Comparison of ENCODE assay signal across 8 cellular contexts in genomic region chr19:49592486-49593232, GRCh38. TPM values are rescaled to one million over a fixed set of nuclear protein-coding genes. Genes with fewer than 3 reads are reported as not detected.
DNase-seq lines count a peak whose midpoint lies in the region; ATAC-seq and TF ChIP-seq lines count a peak whose summit lies in the region.

No MANE protein-coding gene starts in this region.

- no peaks in the 10 kb centered on the region for H3K9me3 Mint-ChIP-seq in natural killer cell

- no peak for ATAC-seq in natural killer cell
- ATAC-seq in HG02642 (IDR thresholded peaks at IDR 0.05; ENCODE audit: poor library complexity, unreplicated experiment), result no peak

- TF ChIP-seq CTCF in natural killer cell (IDR thresholded peaks at IDR 0.05) (no peak), GM10248 (IDR thresholded peaks at IDR 0.05; ENCODE audit: control extremely low read depth, extremely low read depth, low read depth, missing control alignments) (no peak)

- no peaks in the 10 kb centered on the region for H3K9me3 ChIP-seq in effector memory CD4-positive, alpha-beta T cell (ENCODE audit: control insufficient read depth, low read length)

- H3K27ac ChIP-seq in effector memory CD4-positive, alpha-beta T cell (ENCODE audit: insufficient read depth, low read length, poor library complexity, severe bottlenecking), result peak overlapping the region; percentile 75

- peak overlapping the region; percentile 92 for H3K4me3 ChIP-seq in effector memory CD4-positive, alpha-beta T cell (ENCODE audit: insufficient read depth, low read depth, low read length, poor library complexity, severe bottlenecking)

- peaks cover 21% of the 10 kb centered on the region for H3K4me1 ChIP-seq in effector memory CD4-positive, alpha-beta T cell (ENCODE audit: control insufficient read depth, insufficient read depth, low read length, poor library complexity, severe bottlenecking)

- H3K27me3 Mint-ChIP-seq in natural killer cell (ENCODE audit: low read depth in 2 of 2), result no peaks in the 10 kb centered on the region

- peaks cover 33% of the 10 kb centered on the region for H3K36me3 ChIP-seq in effector memory CD4-positive, alpha-beta T cell (ENCODE audit: control insufficient read depth, insufficient read depth, low read length)

- intact Hi-C loops in natural killer cell (cut with micrococcal nuclease), result loop anchor here (1.0 kb wide), 1 partner anchor 48 kb away; the partner anchor contains the start of gene RRAS

- H3K27me3 ChIP-seq in effector memory CD4-positive, alpha-beta T cell (replicated peaks; ENCODE audit: control insufficient read depth, insufficient read depth, low read length, poor library complexity, severe bottlenecking), result no peaks in the 10 kb centered on the region

- POLR2A ChIA-PET in GM10248 (lab: Yijun Ruan, JAX), result interaction anchor here (1.1 to 1.9 kb wide), 4 partner anchors 13 to 83 kb away, joined by 3 to 9 read pairs (median 4); partner anchors contain the start of genes RRAS and SCAF1

- peaks cover 32 to 41% of the 10 kb centered on the region in 2 donors for H3K4me1 Mint-ChIP-seq in natural killer cell

- CTCF ChIA-PET in GM10248 (lab: Yijun Ruan, JAX), result interaction anchor here (0.8 to 1.4 kb wide), 4 partner anchors 12 to 88 kb away, joined by 3 to 4 read pairs (median 4); partner anchors contain the start of gene PRRG2

- peak overlapping the region; percentile 89 to 90 for H3K27ac Mint-ChIP-seq in natural killer cell

- DNase-seq in stimulated activated CD4-positive, alpha-beta T cell treated with anti-CD3 and anti-CD28 coated beads, Interleukin-2, amount 100 ng/mL, for 24 hours, result peak; percentile 22 to 36
- DNase-seq in stimulated activated CD4-positive, alpha-beta T cell treated with anti-CD3 and anti-CD28 coated beads, Interleukin-12 subunit alpha, Interleukin-12 subunit beta, amount 100 ng/mL, for 4 hours, result no peak
- DNase-seq in SK-MEL-5 (ENCODE audit: low read depth, low spot score) (peak; percentile 9), natural killer cell (no peak), inferior parietal cortex (ENCODE audit: extremely low spot score) (no peak), GM10248 (ENCODE audit: extremely low spot score) (no peak)
- DNase-seq in effector memory CD4-positive, alpha-beta T cell, result no peak

- peak overlapping the region; percentile 84 for H3K4me3 Mint-ChIP-seq in natural killer cell

- in situ Hi-C loops in SK-MEL-5 (cut with HindIII; ENCODE audit: low pct_unique_long_range_greater_than_20kb, low sequenced_read_pairs), result no loop called here

- H3K36me3 Mint-ChIP-seq in natural killer cell, result no peaks in the 10 kb centered on the region

RNA-seq across cellular contexts. Expression of gene PRR12, which starts 1.7 kb away (rescaled TPM):
- total RNA-seq in SK-MEL-5 (2014; rRNA removed; shearing (Covaris generic)), result 0.87 and 1.8 TPM in 2 replicates
- 16.8 and 17.9 TPM in 2 replicates for polyA plus RNA-seq in SK-MEL-5 (2015; cell fraction: cytosol; rRNA removed)
- polyA plus RNA-seq in SK-MEL-5 (2015; cell fraction: nucleus; rRNA removed), result 4.3 and 5.3 TPM in 2 replicates
- 10 to 100 TPM; 51.1 to 62.1 (median 56.0) TPM for total RNA-seq in natural killer cell

RNA-seq across cellular contexts. Expression of gene PRRG2, which starts 11.5 kb away (rescaled TPM):
- 0.98 and 6.8 TPM in 2 replicates for total RNA-seq in SK-MEL-5 (2014; rRNA removed; shearing (Covaris generic))
- 3.7 and 6.9 TPM in 2 replicates for polyA plus RNA-seq in SK-MEL-5 (2015; cell fraction: cytosol; rRNA removed)
- polyA plus RNA-seq in SK-MEL-5 (2015; cell fraction: nucleus; rRNA removed), result 1.3 TPM in 1 of 2 replicates, not detected in the other
- under 1 TPM in 2 of 3 donors, not detected in 1; 0.39 to 0.56 TPM for total RNA-seq in natural killer cell

RNA-seq across cellular contexts. Expression of gene NOSIP, which starts 12.3 kb away (rescaled TPM):
- 38.4 and 46.5 TPM in 2 replicates for total RNA-seq in SK-MEL-5 (2014; rRNA removed; shearing (Covaris generic))
- polyA plus RNA-seq in SK-MEL-5 (2015; cell fraction: cytosol; rRNA removed), result 32.8 and 37.5 TPM in 2 replicates
- 48.0 and 63.8 TPM in 2 replicates for polyA plus RNA-seq in SK-MEL-5 (2015; cell fraction: nucleus; rRNA removed)
- total RNA-seq in natural killer cell, result 10 to 100 TPM; 46.7 to 63.6 (median 59.8) TPM

RNA-seq across cellular contexts. Expression of gene RRAS, which starts 47.3 kb away (rescaled TPM):
- total RNA-seq in SK-MEL-5 (2014; rRNA removed; shearing (Covaris generic)), result 4.1 and 4.4 TPM in 2 replicates
- 18.7 and 18.9 TPM in 2 replicates for polyA plus RNA-seq in SK-MEL-5 (2015; cell fraction: cytosol; rRNA removed)
- polyA plus RNA-seq in SK-MEL-5 (2015; cell fraction: nucleus; rRNA removed), result 12.7 and 16.6 TPM in 2 replicates
- 1 to 10 TPM; 2.0 to 7.7 (median 5.9) TPM for total RNA-seq in natural killer cell

RNA-seq across cellular contexts. Expression of gene SCAF1, which starts 49.4 kb away (rescaled TPM):
- 6.2 and 8.2 TPM in 2 replicates for total RNA-seq in SK-MEL-5 (2014; rRNA removed; shearing (Covaris generic))
- 34.1 and 47.7 TPM in 2 replicates for polyA plus RNA-seq in SK-MEL-5 (2015; cell fraction: cytosol; rRNA removed)
- 20.9 and 32.9 TPM in 2 replicates for polyA plus RNA-seq in SK-MEL-5 (2015; cell fraction: nucleus; rRNA removed)
- total RNA-seq in natural killer cell, result 10 to 100 TPM; 38.9 to 46.2 (median 44.9) TPM

Comparison
In these comparisons a context has a peak if more than half of its experiments do, and no peak if none do; other contexts are left out.
1. DNase-seq: peak in stimulated activated CD4-positive, alpha-beta T cell treated with anti-CD3 and anti-CD28 coated beads, Interleukin-2, amount 100 ng/mL, for 24 hours (2 of 2) and SK-MEL-5 (single experiment); none in stimulated activated CD4-positive, alpha-beta T cell treated with anti-CD3 and anti-CD28 coated beads, Interleukin-12 subunit alpha, Interleukin-12 subunit beta, amount 100 ng/mL, for 4 hours (single experiment), effector memory CD4-positive, alpha-beta T cell (0 of 3), natural killer cell (single experiment), inferior parietal cortex (single experiment) and GM10248 (single experiment).
2. RNA of gene PRR12, which starts 1.7 kb away (total RNA-seq): 51.1 to 62.1 TPM in natural killer cell; 0.87 to 1.8 TPM in SK-MEL-5; every median in the first group is over 10 times any median in the second.